1 cellular context compared by ENCODE assay signal in genomic region chr15:101613130-101614000, GRCh38.
TF ChIP-seq lines count a peak whose summit lies in the region.

No MANE protein-coding gene starts in this region.

TF ChIP-seq in HepG2, 621 proteins besides CTCF, POLR2A, EP300 and RAD21 (continued from another document and continues in another):
- TF ChIP-seq ZNF770 (CRISPR knock-in tag; IDR thresholded peaks at IDR 0.05) (peak; percentile 41; the same call in 1 of the 2 replicates), IRF2 (CRISPR knock-in tag; IDR thresholded peaks at IDR 0.05) (0 out of 2 replicates have a peak, but pooled peaks have one; percentile 56), HNF4A (CRISPR knock-in tag; IDR thresholded peaks at IDR 0.05) (peak; percentile 73), ZNF263 (CRISPR knock-in tag; IDR thresholded peaks at IDR 0.05) (peak; percentile 50; the same call in 1 of the 2 replicates), ZSCAN20 (CRISPR knock-in tag; IDR thresholded peaks at IDR 0.05; ENCODE audit: borderline replicate concordance) (0 out of 2 replicates have a peak, but pooled peaks have one; percentile 45), NFIC (IDR thresholded peaks at IDR 0.05; ENCODE audit: low read length) (peak; percentile 55; the same call in 1 of the 2 replicates), DNMT1 (CRISPR knock-in tag; IDR thresholded peaks at IDR 0.05) (no peak), MAF1 (CRISPR knock-in tag; IDR thresholded peaks at IDR 0.05; ENCODE audit: borderline replicate concordance) (no peak), PHF20 (CRISPR knock-in tag; IDR thresholded peaks at IDR 0.05) (peak; percentile 46; the same call in 1 of the 2 replicates), ZC3H13 (CRISPR knock-in tag; IDR thresholded peaks at IDR 0.05) (peak; percentile 68), KMT2A (CRISPR knock-in tag; IDR thresholded peaks at IDR 0.05) (no peak), ZNF639 (CRISPR knock-in tag; conservative IDR thresholded peaks at IDR 0.05) (no peak), ELF4 (CRISPR knock-in tag; IDR thresholded peaks at IDR 0.05; ENCODE audit: borderline replicate concordance) (no peak), NAIF1 (CRISPR knock-in tag; IDR thresholded peaks at IDR 0.05; ENCODE audit: borderline replicate concordance) (no peak), ZSCAN29 (CRISPR knock-in tag; conservative IDR thresholded peaks at IDR 0.05) (no peak), NFATC3 (CRISPR knock-in tag; IDR thresholded peaks at IDR 0.05) (no peak), ZNF710 (CRISPR knock-in tag; IDR thresholded peaks at IDR 0.05; ENCODE audit: borderline replicate concordance) (no peak), TFE3 (CRISPR knock-in tag; IDR thresholded peaks at IDR 0.05) (peak; percentile 71), ZNF564 (CRISPR knock-in tag; IDR thresholded peaks at IDR 0.05) (0 out of 2 replicates have a peak, but pooled peaks have one; percentile 68), ZNF160 (CRISPR knock-in tag; IDR thresholded peaks at IDR 0.05) (0 out of 2 replicates have a peak, but pooled peaks have one; percentile 69), TFDP2 (CRISPR knock-in tag; IDR thresholded peaks at IDR 0.05) (peak; percentile 71), MNT (IDR thresholded peaks at IDR 0.05) (0 out of 2 replicates have a peak, but pooled peaks have one; percentile 3), ZNF547 (CRISPR knock-in tag; IDR thresholded peaks at IDR 0.05) (peak; percentile 84; the same call in 1 of the 2 replicates), MEF2D (CRISPR knock-in tag; IDR thresholded peaks at IDR 0.05) (0 out of 2 replicates have a peak, but pooled peaks have one; percentile 35), GABPB1 (CRISPR knock-in tag; IDR thresholded peaks at IDR 0.05) (0 out of 2 replicates have a peak, but pooled peaks have one; percentile 29), TMF1 (CRISPR knock-in tag; IDR thresholded peaks at IDR 0.05; ENCODE audit: low read depth) (0 out of 2 replicates have a peak, but pooled peaks have one; percentile 2), TCF12 (IDR thresholded peaks at IDR 0.05) (no peak), TCF12 (CRISPR knock-in tag; IDR thresholded peaks at IDR 0.05) (peak; percentile 52; the same call in 1 of the 2 replicates), MYPOP (CRISPR knock-in tag; IDR thresholded peaks at IDR 0.05) (peak; percentile 18; the same call in 1 of the 2 replicates), HOXA3 (CRISPR knock-in tag; IDR thresholded peaks at IDR 0.05) (peak; percentile 87), ZBTB7B (CRISPR knock-in tag; IDR thresholded peaks at IDR 0.05) (0 out of 2 replicates have a peak, but pooled peaks have one; percentile 26), KDM5A (IDR thresholded peaks at IDR 0.05; ENCODE audit: borderline replicate concordance, low read length) (no peak), ZNF138 (CRISPR knock-in tag; IDR thresholded peaks at IDR 0.05; ENCODE audit: low read depth) (0 out of 2 replicates have a peak, but pooled peaks have one; percentile 28), ONECUT2 (CRISPR knock-in tag; IDR thresholded peaks at IDR 0.05) (0 out of 2 replicates have a peak, but pooled peaks have one; percentile 22), SMARCC2 (IDR thresholded peaks at IDR 0.05) (no peak), ZNF687 (CRISPR knock-in tag; IDR thresholded peaks at IDR 0.05) (peak; percentile 98), SALL1 (CRISPR knock-in tag; IDR thresholded peaks at IDR 0.05) (peak; percentile 78), ZBTB46 (CRISPR knock-in tag; IDR thresholded peaks at IDR 0.05; ENCODE audit: borderline replicate concordance) (no peak), STAT6 (CRISPR knock-in tag; IDR thresholded peaks at IDR 0.05; ENCODE audit: borderline replicate concordance) (peak; percentile 45; the same call in 1 of the 2 replicates), ZNF33B (CRISPR knock-in tag; IDR thresholded peaks at IDR 0.05) (no peak), NCOR1 (IDR thresholded peaks at IDR 0.05; ENCODE audit: borderline replicate concordance, low read length) (no peak), ZNF329 (CRISPR knock-in tag; IDR thresholded peaks at IDR 0.05; ENCODE audit: low read depth) (peak; percentile 23; the same call in 1 of the 2 replicates)
